In genomic region chr18:77099501-77100370, GRCh38 we compare ENCODE assay signal across 9 cellular contexts. TPM values are rescaled to one million over a fixed set of nuclear protein-coding genes. Genes with fewer than 3 reads are reported as not detected.
DNase-seq lines count a peak whose midpoint lies in the region; ATAC-seq and TF ChIP-seq lines count a peak whose summit lies in the region.
"Had no signal": no experiment of that assay in that cellular context is flagged by ENCODE, and none has a peak within 500 bp of the region (broad histone marks: within the 10 kb centered on the region; RNA-seq: fewer than 3 reads in every experiment).

No MANE protein-coding gene starts in this region.

- no peak overlapping the region for H3K14ac ChIP-seq in trophoblast cell (ENCODE audit: low read length)

- H4K12ac ChIP-seq in trophoblast cell (ENCODE audit: low read depth, low read length): no peak overlapping the region

- no peak overlapping the region for H2BK5ac ChIP-seq in trophoblast cell (ENCODE audit: low read depth, low read length, poor library complexity)

- intact Hi-C loops in A673 (cut with micrococcal nuclease; ENCODE audit: unreplicated experiment): no loop called here

- H4K91ac ChIP-seq in trophoblast cell (ENCODE audit: low read depth, low read length): no peak overlapping the region

- H3K27me3 ChIP-seq in trophoblast cell (ENCODE audit: insufficient read depth, low read length): no peaks in the 10 kb centered on the region
- H3K27me3 ChIP-seq in A673 (replicated peaks; ENCODE audit: insufficient read depth, low read depth, low read length, poor library complexity): no peaks in the 10 kb centered on the region

- H3K36me3 ChIP-seq in trophoblast cell (ENCODE audit: control insufficient read depth in 1 of 2, insufficient read depth in 2 of 2, low read length in 2 of 2) (peaks cover 0 to 4% of the 10 kb centered on the region in 2 experiments), A673 (ENCODE audit: insufficient read depth, low read length, poor library complexity, severe bottlenecking) (no peaks in the 10 kb centered on the region)

- no peaks in the 10 kb centered on the region for H3K79me2 ChIP-seq in trophoblast cell (ENCODE audit: control insufficient read depth, insufficient read depth, low read length, poor library complexity)

- H4K8ac ChIP-seq in trophoblast cell (ENCODE audit: low read depth, low read length): no peak overlapping the region

- no TSS peak for BruUV-seq in A673 (replicated peaks; lab: Mats Ljungman, UMichigan)

- peaks cover 17% of the 10 kb centered on the region for H3K79me1 ChIP-seq in trophoblast cell (ENCODE audit: low read length)

- peak overlapping the region; percentile 54 for H2AK5ac ChIP-seq in trophoblast cell (ENCODE audit: low read length)

- POLR2A ChIA-PET in A673 (lab: Charles Lee; ENCODE audit: low non-redundant PET): no interaction called here

- peak overlapping the region; percentile 13 for H3K4me3 ChIP-seq in Jurkat, Clone E6-1 (ENCODE audit: low read length)
- H3K4me3 ChIP-seq in trophoblast cell (ENCODE audit: low read depth, low read length): no peak overlapping the region
- H3K4me3 ChIP-seq in A673 (ENCODE audit: low read depth, low read length, poor library complexity, severe bottlenecking): no peak overlapping the region

- H3K9me3 ChIP-seq in trophoblast cell (ENCODE audit: insufficient read depth, low read depth, low read length) (no peaks in the 10 kb centered on the region), A673 (ENCODE audit: low read depth, low read length, poor library complexity, severe bottlenecking) (no peaks in the 10 kb centered on the region)

- CTCF ChIA-PET in A673 (lab: Charles Lee): no interaction called here

- no peak overlapping the region for H3K4me2 ChIP-seq in trophoblast cell (ENCODE audit: low read length)

- H3K18ac ChIP-seq in trophoblast cell (ENCODE audit: low read length): no peak overlapping the region

- H3K23ac ChIP-seq in trophoblast cell (ENCODE audit: low read length): no peak overlapping the region

- H2BK12ac ChIP-seq in trophoblast cell (ENCODE audit: low read length): no peak overlapping the region

- no CpG with 5 or more reads among the region's 21 CpGs for WGBS in trophoblast cell (ENCODE audit: extremely low coverage, insufficient coverage, insufficient read length)

- no peak overlapping the region for H3K9ac ChIP-seq in trophoblast cell (ENCODE audit: low read length)

- H2BK120ac ChIP-seq in trophoblast cell (ENCODE audit: insufficient read depth, low read length, poor library complexity): peak overlapping the region; percentile 7

- peak; percentile 83 for DNase-seq in Jurkat, Clone E6-1 (ENCODE audit: low read depth, low spot score)
- DNase-seq in activated naive CD4-positive, alpha-beta T cell treated with anti-CD3 and anti-CD28 coated beads, Interleukin-2, amount 50 U/mL, for 16 hours: peak; percentile 38
- DNase-seq in trophoblast cell (no peak), A673 (ENCODE audit: low spot score) (no peak), NCI-H1694 (lab: John Stamatoyannopoulos, UW) (no peak), AG08395 (ENCODE audit: low spot score) (no peak), ACHN (no peak)

- H3K4me1 ChIP-seq in trophoblast cell (ENCODE audit: control insufficient read depth in 1 of 2, insufficient read depth in 2 of 2, low read length in 2 of 2) (peaks cover 32 to 40% of the 10 kb centered on the region in 2 experiments), A673 (ENCODE audit: insufficient read depth, low read length, poor library complexity, severe bottlenecking) (peaks cover 23% of the 10 kb centered on the region)

- in situ Hi-C loops in ACHN (cut with HindIII; ENCODE audit: low pct_ligation_motif_present, low pct_unique_long_range_greater_than_20kb, low sequenced_read_pairs): no loop called here

- no peak for TF ChIP-seq CTCF in A673 (conservative IDR thresholded peaks at IDR 0.05; ENCODE audit: low read depth, low read length)

- peak; percentile 22 for ATAC-seq in GM18909 (IDR thresholded peaks at IDR 0.05; ENCODE audit: poor library complexity, unreplicated experiment)
- ATAC-seq: HepG2 had no signal

- H3K4ac ChIP-seq in trophoblast cell (ENCODE audit: low read depth, low read length): no peak overlapping the region

- H3K27ac ChIP-seq in trophoblast cell (ENCODE audit: low read depth, low read length): no peak overlapping the region
- H3K27ac ChIP-seq in A673 (ENCODE audit: low read depth, low read length, poor library complexity, severe bottlenecking): no peak overlapping the region

- no peak overlapping the region for H2AFZ ChIP-seq in trophoblast cell (ENCODE audit: insufficient read depth, low read length, poor library complexity)

RNA-seq across cellular contexts. Expression of gene MBP, which starts 32.8 kb away (rescaled TPM):
- polyA plus RNA-seq in Jurkat, Clone E6-1 (2012; ENCODE audit: insufficient read depth, insufficient read length): 30.6 TPM
- polyA plus RNA-seq in trophoblast cell (2013): 8.4 and 9.2 TPM in 2 replicates
- 0.09 TPM in 1 of 2 replicates, not detected in the other for total RNA-seq in A673 (2021)

Comparison
In these comparisons a context has a peak if more than half of its experiments do, and no peak if none do; other contexts are left out.
1. DNase-seq: peak in Jurkat, Clone E6-1 (single experiment) and activated naive CD4-positive, alpha-beta T cell treated with anti-CD3 and anti-CD28 coated beads, Interleukin-2, amount 50 U/mL, for 16 hours (single experiment); none in trophoblast cell (0 of 2), A673 (single experiment), NCI-H1694 (single experiment), AG08395 (single experiment) and ACHN (single experiment).